9 cellular contexts compared by ENCODE assay signal in the genomic region with DNA sequence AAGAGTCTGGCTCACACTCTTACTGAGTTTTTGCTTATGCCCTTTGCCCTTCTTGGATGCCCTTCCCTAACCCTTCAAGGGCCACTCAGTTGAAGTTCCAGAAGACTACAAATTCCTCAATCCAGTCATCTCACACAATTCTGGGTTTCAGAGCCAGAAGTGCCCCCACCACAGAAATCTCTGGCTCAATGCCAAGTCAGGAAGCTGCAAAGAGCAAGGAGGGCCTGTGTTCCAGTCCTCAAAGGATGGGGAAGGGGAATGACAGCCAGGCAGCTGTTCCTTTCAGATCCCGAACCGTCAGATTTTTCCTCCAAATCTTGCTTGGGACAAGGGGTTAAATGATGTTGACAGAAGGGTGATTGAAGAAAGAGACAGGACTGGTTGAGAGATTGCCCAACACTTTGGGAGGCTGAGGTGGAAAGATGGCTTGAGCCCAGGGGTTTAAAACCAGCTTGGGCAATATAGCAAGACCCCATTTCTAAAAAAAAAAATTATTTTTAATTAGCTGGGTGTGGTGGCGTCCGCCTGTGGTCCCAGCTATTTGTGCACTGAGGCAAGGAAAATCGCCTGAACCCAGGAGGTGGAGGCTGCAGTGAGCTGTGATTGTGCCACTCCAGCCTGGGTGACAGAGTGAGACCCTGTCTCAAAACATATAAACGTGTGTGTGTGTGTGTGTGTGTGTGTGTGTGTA. TPM values are rescaled to one million over a fixed set of nuclear protein-coding genes. Genes with fewer than 3 reads are reported as not detected.
DNase-seq lines count a peak whose midpoint lies in the region; ATAC-seq and TF ChIP-seq lines count a peak whose summit lies in the region.
"Had no signal": no experiment of that assay in that cellular context is flagged by ENCODE, and none has a peak within 500 bp of the region (broad histone marks: within the 10 kb centered on the region; RNA-seq: fewer than 3 reads in every experiment).

No MANE protein-coding gene starts in this region.

- H3K9ac ChIP-seq in colonic mucosa (ENCODE audit: low read depth in 2 of 2, low read length in 2 of 2): peak overlapping the region in 1 of 2 donors; percentile 77
- H3K9ac ChIP-seq in neuronal stem cell (ENCODE audit: low read depth, low read length, poor library complexity): no peak overlapping the region

- H4K91ac ChIP-seq in neuronal stem cell (ENCODE audit: low read depth, low read length, poor library complexity): no peak overlapping the region

- H3K9me3 ChIP-seq in DOHH2 (ENCODE audit: control insufficient read depth, insufficient read depth, low read length) (no peaks in the 10 kb centered on the region), colonic mucosa (no peaks in the 10 kb centered on the region), neuronal stem cell (replicated peaks in 1 of 2; ENCODE audit: control insufficient read depth in 2 of 2, insufficient read depth in 1 of 2, low read depth in 1 of 2, low read length in 2 of 2) (peaks cover 0 to 5% of the 10 kb centered on the region in 2 donors), upper lobe of right lung (no peaks in the 10 kb centered on the region)

- ATAC-seq in omental fat pad (ENCODE audit: low FRiP score) (no peak), upper lobe of right lung (no peak)

- H3K4ac ChIP-seq in neuronal stem cell (ENCODE audit: low read length): no peak overlapping the region

- intact Hi-C loops in colonic mucosa (cut with DNase I): no loop called here
- intact Hi-C loops in upper lobe of right lung (cut with DNase I): no loop called here

- no peak overlapping the region for H2BK12ac ChIP-seq in neuronal stem cell (ENCODE audit: low read length)

- no peaks in the 10 kb centered on the region for H3K27me3 ChIP-seq in DOHH2 (ENCODE audit: control insufficient read depth, low read length)
- H3K27me3 ChIP-seq in colonic mucosa: no peaks in the 10 kb centered on the region
- no peaks in the 10 kb centered on the region for H3K27me3 ChIP-seq in neuronal stem cell (ENCODE audit: control insufficient read depth in 3 of 3, insufficient read depth in 3 of 3, low read depth in 1 of 3, low read length in 3 of 3)
- no peaks in the 10 kb centered on the region for H3K27me3 ChIP-seq in upper lobe of right lung

- no peak for TF ChIP-seq CTCF in DOHH2 (IDR thresholded peaks at IDR 0.05; ENCODE audit: low read depth, low read length, poor library complexity, severe bottlenecking)
- no peak for TF ChIP-seq CTCF in colonic mucosa (IDR thresholded peaks at IDR 0.05)
- no peak for TF ChIP-seq CTCF in omental fat pad (IDR thresholded peaks at IDR 0.05)
- no peak for TF ChIP-seq CTCF in upper lobe of right lung (IDR thresholded peaks at IDR 0.05)

- no peak overlapping the region for H2BK15ac ChIP-seq in neuronal stem cell (ENCODE audit: low read length)

- no peak overlapping the region for H4K8ac ChIP-seq in neuronal stem cell (ENCODE audit: low read depth, low read length)

- H3K79me2 ChIP-seq in DOHH2 (ENCODE audit: control insufficient read depth, low read length): peaks cover 30% of the 10 kb centered on the region

- peaks cover 10% of the 10 kb centered on the region for H3F3A ChIP-seq in DOHH2 (ENCODE audit: control insufficient read depth, insufficient read depth)

- H2AFZ ChIP-seq in neuronal stem cell (ENCODE audit: low read length): no peak overlapping the region

- H3K4me2 ChIP-seq in DOHH2 (ENCODE audit: low read length) (peak overlapping the region; percentile 89), neuronal stem cell (ENCODE audit: insufficient read depth, low read length, poor library complexity, severe bottlenecking) (no peak overlapping the region)

- DNase-seq in colonic mucosa: no peak
- DNase-seq in neuronal stem cell (ENCODE audit: low spot score): no peak
- no peak for DNase-seq in omental fat pad (ENCODE audit: low spot score)
- no peak for DNase-seq in stimulated activated CD4-positive, alpha-beta T cell treated with anti-CD3 and anti-CD28 coated beads, Interleukin-4, amount 100 ng/mL, for 1 hour
- no peak for DNase-seq in OCI-M2 (lab: John Stamatoyannopoulos, UW; ENCODE audit: unreplicated experiment)
- DNase-seq in upper lobe of right lung: no peak

- no CpG with 5 or more reads among the region's 6 CpGs for WGBS in neuronal stem cell (ENCODE audit: extremely low coverage in 2 of 2, insufficient read length in 2 of 2, insufficient replicate concordance in 1 of 2), 2 donors

- no peak for TF ChIP-seq RAD21 in Ishikawa (IDR thresholded peaks at IDR 0.05; ENCODE audit: low read depth)

- H3K4me1 ChIP-seq in DOHH2 (ENCODE audit: control insufficient read depth, low read length) (peaks cover 34% of the 10 kb centered on the region), colonic mucosa (peaks cover 13% of the 10 kb centered on the region), neuronal stem cell (ENCODE audit: control insufficient read depth in 2 of 2, insufficient read depth in 1 of 2, low read depth in 1 of 2, low read length in 2 of 2) (peaks cover 0 to 25% of the 10 kb centered on the region in 2 donors), upper lobe of right lung (peaks cover 19% of the 10 kb centered on the region)

- H3K23ac ChIP-seq in neuronal stem cell (ENCODE audit: low read depth, low read length, poor library complexity): no peak overlapping the region

- H3K14ac ChIP-seq in neuronal stem cell (ENCODE audit: low read length): no peak overlapping the region

- H3K36me3 ChIP-seq in DOHH2 (ENCODE audit: control insufficient read depth, low read length) (peaks cover 25% of the 10 kb centered on the region), colonic mucosa (no peaks in the 10 kb centered on the region), neuronal stem cell (replicated peaks in 1 of 2; ENCODE audit: control insufficient read depth in 2 of 2, insufficient read depth in 2 of 2, low read length in 2 of 2) (peaks cover 3 to 38% of the 10 kb centered on the region in 2 donors), upper lobe of right lung (peaks cover 7% of the 10 kb centered on the region)

- no peak overlapping the region for H2BK5ac ChIP-seq in neuronal stem cell (ENCODE audit: low read length)

- no peak for TF ChIP-seq EP300 in Ishikawa (IDR thresholded peaks at IDR 0.05; ENCODE audit: borderline replicate concordance)

- H4K20me1 ChIP-seq in DOHH2 (ENCODE audit: control insufficient read depth, insufficient read depth, low read depth, low read length): no peaks in the 10 kb centered on the region

- peaks cover 4% of the 10 kb centered on the region for H3K79me1 ChIP-seq in neuronal stem cell (ENCODE audit: low read depth, low read length)

- H3K4me3 ChIP-seq in DOHH2 (ENCODE audit: low read length): peak overlapping the region; percentile 78
- peak overlapping the region; percentile 66 for H3K4me3 ChIP-seq in colonic mucosa
- H3K4me3 ChIP-seq in neuronal stem cell (ENCODE audit: low read length in 2 of 2): no peak overlapping the region
- no peak overlapping the region for H3K4me3 ChIP-seq in upper lobe of right lung

- no peak overlapping the region for H2BK120ac ChIP-seq in neuronal stem cell (ENCODE audit: low read depth, low read length)

- no peaks in the 10 kb centered on the region for H3K9me2 ChIP-seq in DOHH2 (replicated peaks; ENCODE audit: control insufficient read depth, low read length)

- H3K18ac ChIP-seq in neuronal stem cell (ENCODE audit: low read length): peak overlapping the region; percentile 11

- H2AK5ac ChIP-seq in neuronal stem cell (ENCODE audit: low read depth, low read length): no peak overlapping the region

- peak overlapping the region; percentile 36; the same call in 1 of the 2 replicates for H3K27ac ChIP-seq in DOHH2 (ENCODE audit: low read depth, low read length)
- H3K27ac ChIP-seq in colonic mucosa: no peak overlapping the region
- H3K27ac ChIP-seq in neuronal stem cell (replicated peaks; ENCODE audit: low read length): no peak overlapping the region
- H3K27ac ChIP-seq in upper lobe of right lung: no peak overlapping the region

TF ChIP-seq in Ishikawa, 13 proteins besides CTCF, POLR2A, EP300 and RAD21:
- TF ChIP-seq YY1 (IDR thresholded peaks at IDR 0.05; ENCODE audit: low read depth) (no peak), NFIC (IDR thresholded peaks at IDR 0.05) (peak; percentile 65), FOXM1 (IDR thresholded peaks at IDR 0.05; ENCODE audit: borderline replicate concordance, low read depth) (no peak)
TF ChIP-seq in Ishikawa: peak in this region for 1.

RNA-seq across cellular contexts. Expression of a gene that starts 0.7 kb away (rescaled TPM):
- 10 to 100 TPM in 1 of 2 donors, 1 to 10 TPM in 1; 4.3 to 29.3 TPM for total RNA-seq in colonic mucosa
- polyA plus RNA-seq in neuronal stem cell (2013, experiment 1 of 2): 2.2 TPM
- 2.5 TPM for polyA plus RNA-seq in neuronal stem cell (2013, experiment 2 of 2)
- total RNA-seq in omental fat pad: 1 to 10 TPM in 1 of 4 donors, not detected in 3; 2.0 TPM
- total RNA-seq in upper lobe of right lung: not detected
- total RNA-seq: M059J had no signal

RNA-seq across cellular contexts. Expression of a gene that starts 14.0 kb away (rescaled TPM):
- total RNA-seq in colonic mucosa (10 to 100 TPM; 10.1 to 20.5 TPM), omental fat pad (10 to 100 TPM in 1 of 4 donors, 1 to 10 TPM in 3; 6.1 to 14.3 (median 7.4) TPM), upper lobe of right lung (8.2 TPM)
- polyA plus RNA-seq in neuronal stem cell (2013, experiment 1 of 2): 4.1 TPM
- 4.4 TPM for polyA plus RNA-seq in neuronal stem cell (2013, experiment 2 of 2)

RNA-seq across cellular contexts. Expression of a gene that starts 14.3 kb away (rescaled TPM):
- total RNA-seq in colonic mucosa: 10 to 100 TPM; 17.0 to 65.0 TPM
- 32.5 TPM for polyA plus RNA-seq in neuronal stem cell (2013, experiment 1 of 2)
- 30.7 TPM for polyA plus RNA-seq in neuronal stem cell (2013, experiment 2 of 2)
- 10 to 100 TPM; 11.5 to 28.1 (median 12.8) TPM for total RNA-seq in omental fat pad
- 20.3 TPM for total RNA-seq in upper lobe of right lung

Comparison
In these comparisons a context has a peak if more than half of its experiments do, and no peak if none do; other contexts are left out.
1. H3K4me3 ChIP-seq: peak in DOHH2 (single experiment) and colonic mucosa (single experiment); none in neuronal stem cell (0 of 2) and upper lobe of right lung (single experiment).